Comparison of ENCODE assay signal across 9 cellular contexts in genomic region chr1:160665330-160666078, GRCh38. TPM values are rescaled to one million over a fixed set of nuclear protein-coding genes. Genes with fewer than 3 reads are reported as not detected.
DNase-seq lines count a peak whose midpoint lies in the region; ATAC-seq and TF ChIP-seq lines count a peak whose summit lies in the region.
"Had no signal": no experiment of that assay in that cellular context is flagged by ENCODE, and none has a peak within 500 bp of the region (broad histone marks: within the 10 kb centered on the region; RNA-seq: fewer than 3 reads in every experiment).

No MANE protein-coding gene starts in this region.

- TF ChIP-seq POLR2A in upper lobe of left lung (IDR thresholded peaks at IDR 0.05), result no peak

- POLR2A ChIA-PET in activated CD4-positive, alpha-beta memory T cell treated with anti-CD3 and anti-CD28 coated beads for 36 hours (lab: Charles Lee), result interaction anchor here (0.9 to 1.9 kb wide), 8 partner anchors 8 to 89 kb away, joined by 3 to 16 read pairs (median 3); partner anchors contain the start of gene SLAMF1

- intact Hi-C loops in activated naive CD4-positive, alpha-beta T cell treated with anti-CD3 and anti-CD28 coated beads for 36 hours (cut with micrococcal nuclease), result loop anchor here (1.0 to 2.0 kb wide), 4 partner anchors 8 to 191 kb away; partner anchors contain the start of gene SLAMF1
- intact Hi-C loops in activated CD4-positive, alpha-beta memory T cell treated with anti-CD3 and anti-CD28 coated beads for 36 hours (cut with micrococcal nuclease), result loop anchor here (1.0 to 2.0 kb wide), 2 partner anchors 8 to 39 kb away; no protein-coding TSS in a partner anchor

- peak; percentile 70 for DNase-seq in activated naive CD4-positive, alpha-beta T cell treated with anti-CD3 and anti-CD28 coated beads for 36 hours
- no peak for DNase-seq in activated naive CD4-positive, alpha-beta T cell treated with anti-CD3 and anti-CD28 coated beads, Interleukin-2, amount 50 U/mL, for 16 hours
- DNase-seq in activated CD4-positive, alpha-beta memory T cell treated with anti-CD3 and anti-CD28 coated beads for 36 hours, result peak; percentile 69
- no peak for DNase-seq in iPS DF 6.9 (ENCODE audit: low read depth, low spot score)
- DNase-seq in upper lobe of left lung, result peak in 1 of 2 donors; percentile 80
- no peak for DNase-seq in cerebellar cortex (ENCODE audit: low spot score)
- DNase-seq in GM20000 (ENCODE audit: low spot score), result no peak
- no peak for DNase-seq in NCI-H187 (lab: John Stamatoyannopoulos, UW)

- no peaks in the 10 kb centered on the region for H3K9me3 ChIP-seq in iPS DF 6.9 (ENCODE audit: control insufficient read depth, insufficient read depth, low read length)
- peaks cover 0 to 6% (median 0%) of the 10 kb centered on the region in 4 donors for H3K9me3 ChIP-seq in upper lobe of left lung

- H3K27ac ChIP-seq in iPS DF 6.9 (ENCODE audit: low read length), result peak overlapping the region; percentile 90
- H3K27ac ChIP-seq in upper lobe of left lung, result peak overlapping the region; percentile 70 to 88 (median 78)

- H3K27ac Mint-ChIP-seq in activated naive CD4-positive, alpha-beta T cell treated with anti-CD3 and anti-CD28 coated beads for 36 hours, result peak overlapping the region; percentile 93
- H3K27ac Mint-ChIP-seq in activated CD4-positive, alpha-beta memory T cell treated with anti-CD3 and anti-CD28 coated beads for 36 hours, result peak overlapping the region; percentile 94

- H3K4me3 Mint-ChIP-seq in activated naive CD4-positive, alpha-beta T cell treated with anti-CD3 and anti-CD28 coated beads for 36 hours, result peak overlapping the region; percentile 54
- peak overlapping the region; percentile 68 for H3K4me3 Mint-ChIP-seq in activated CD4-positive, alpha-beta memory T cell treated with anti-CD3 and anti-CD28 coated beads for 36 hours

- no CpG with 5 or more reads among the region's 6 CpGs for WGBS in iPS DF 6.9 (ENCODE audit: insufficient coverage, insufficient read length)
- 14% methylated on average over 6 of the region's 6 CpGs for WGBS in upper lobe of left lung, 2 donors

- H3K4me1 ChIP-seq in iPS DF 6.9 (ENCODE audit: control insufficient read depth, insufficient read depth, low read length) (peaks cover 2% of the 10 kb centered on the region; the same call in 1 of the 2 replicates), upper lobe of left lung (peaks cover 15 to 29% (median 21%) of the 10 kb centered on the region in 4 donors)

- TF ChIP-seq CTCF in upper lobe of left lung (IDR thresholded peaks at IDR 0.05), result peak in 1 of 6 experiments; percentile 9
- no peak for TF ChIP-seq CTCF in GM20000 (IDR thresholded peaks at IDR 0.05; ENCODE audit: extremely low read depth, missing control alignments)

- peaks cover 18% of the 10 kb centered on the region for H3K36me3 Mint-ChIP-seq in activated naive CD4-positive, alpha-beta T cell treated with anti-CD3 and anti-CD28 coated beads for 36 hours (ENCODE audit: low read depth)
- peaks cover 14% of the 10 kb centered on the region for H3K36me3 Mint-ChIP-seq in activated CD4-positive, alpha-beta memory T cell treated with anti-CD3 and anti-CD28 coated beads for 36 hours

- peaks cover 74% of the 10 kb centered on the region for H3K4me1 Mint-ChIP-seq in activated naive CD4-positive, alpha-beta T cell treated with anti-CD3 and anti-CD28 coated beads for 36 hours (ENCODE audit: low read depth)
- peaks cover 79% of the 10 kb centered on the region for H3K4me1 Mint-ChIP-seq in activated CD4-positive, alpha-beta memory T cell treated with anti-CD3 and anti-CD28 coated beads for 36 hours (ENCODE audit: low read depth)

- peak; percentile 81 to 90 (median 84) for TF ChIP-seq EP300 in upper lobe of left lung (IDR thresholded peaks at IDR 0.05)

- H3K27me3 Mint-ChIP-seq in activated naive CD4-positive, alpha-beta T cell treated with anti-CD3 and anti-CD28 coated beads for 36 hours (ENCODE audit: low read depth), result no peaks in the 10 kb centered on the region
- H3K27me3 Mint-ChIP-seq in activated CD4-positive, alpha-beta memory T cell treated with anti-CD3 and anti-CD28 coated beads for 36 hours, result no peaks in the 10 kb centered on the region

- CTCF ChIA-PET in activated naive CD4-positive, alpha-beta T cell treated with anti-CD3 and anti-CD28 coated beads for 36 hours (lab: Charles Lee), result interaction anchor here (1.1 to 1.5 kb wide), 4 partner anchors 7 to 40 kb away, joined by 3 to 8 read pairs (median 4); no protein-coding TSS in a partner anchor
- CTCF ChIA-PET in activated CD4-positive, alpha-beta memory T cell treated with anti-CD3 and anti-CD28 coated beads for 36 hours (lab: Charles Lee), result interaction anchor here (0.6 to 4.5 kb wide), 7 partner anchors 10 to 170 kb away, joined by 3 to 18 read pairs (median 4); no protein-coding TSS in a partner anchor

- peaks cover 11% of the 10 kb centered on the region for H3K9me3 Mint-ChIP-seq in activated naive CD4-positive, alpha-beta T cell treated with anti-CD3 and anti-CD28 coated beads for 36 hours
- H3K9me3 Mint-ChIP-seq in activated CD4-positive, alpha-beta memory T cell treated with anti-CD3 and anti-CD28 coated beads for 36 hours, result peaks cover 13% of the 10 kb centered on the region

- H3K36me3 ChIP-seq in iPS DF 6.9 (ENCODE audit: control insufficient read depth, insufficient read depth, low read length), result no peaks in the 10 kb centered on the region
- H3K36me3 ChIP-seq in upper lobe of left lung, result no peaks in the 10 kb centered on the region

- no peak overlapping the region for H3K4me3 ChIP-seq in iPS DF 6.9 (ENCODE audit: low read length)
- no peak overlapping the region for H3K4me3 ChIP-seq in upper lobe of left lung

- H3K27me3 ChIP-seq in iPS DF 6.9 (ENCODE audit: control insufficient read depth, insufficient read depth, low read length), result no peaks in the 10 kb centered on the region
- no peaks in the 10 kb centered on the region for H3K27me3 ChIP-seq in upper lobe of left lung

- ATAC-seq in upper lobe of left lung (ENCODE audit: low FRiP score in 2 of 2), result peak; percentile 79 to 81

RNA-seq across cellular contexts. Expression of gene SLAMF1, which starts 18.7 kb away (rescaled TPM):
- total RNA-seq in activated naive CD4-positive, alpha-beta T cell treated with anti-CD3 and anti-CD28 coated beads for 36 hours, result 100 to 1,000 TPM; 101 to 112 TPM
- 100 to 1,000 TPM; 166 TPM for total RNA-seq in activated CD4-positive, alpha-beta memory T cell treated with anti-CD3 and anti-CD28 coated beads for 36 hours
- 1 to 10 TPM in 4 of 6 donors, under 1 TPM in 2; 0.11 to 3.9 (median 1.5) TPM for total RNA-seq in upper lobe of left lung
- total RNA-seq: myocyte had no signal

RNA-seq across cellular contexts. Expression of gene CD48, which starts 46.1 kb away (rescaled TPM):
- 100 to 1,000 TPM; 338 to 340 TPM for total RNA-seq in activated naive CD4-positive, alpha-beta T cell treated with anti-CD3 and anti-CD28 coated beads for 36 hours
- total RNA-seq in activated CD4-positive, alpha-beta memory T cell treated with anti-CD3 and anti-CD28 coated beads for 36 hours, result 100 to 1,000 TPM; 190 to 194 TPM
- total RNA-seq in upper lobe of left lung, result 10 to 100 TPM in 5 of 6 donors, 1 to 10 TPM in 1; 9.4 to 32.1 (median 16.3) TPM
- total RNA-seq: myocyte had no signal

Comparison
In these comparisons a context has a peak if more than half of its experiments do, and no peak if none do; other contexts are left out.
1. DNase-seq: peak in activated naive CD4-positive, alpha-beta T cell treated with anti-CD3 and anti-CD28 coated beads for 36 hours (single experiment) and activated CD4-positive, alpha-beta memory T cell treated with anti-CD3 and anti-CD28 coated beads for 36 hours (single experiment); none in activated naive CD4-positive, alpha-beta T cell treated with anti-CD3 and anti-CD28 coated beads, Interleukin-2, amount 50 U/mL, for 16 hours (single experiment), iPS DF 6.9 (single experiment), cerebellar cortex (single experiment), GM20000 (single experiment) and NCI-H187 (0 of 2).
2. RNA of gene SLAMF1, which starts 18.7 kb away (total RNA-seq): 166 TPM in activated CD4-positive, alpha-beta memory T cell treated with anti-CD3 and anti-CD28 coated beads for 36 hours and 101 to 112 TPM in activated naive CD4-positive, alpha-beta T cell treated with anti-CD3 and anti-CD28 coated beads for 36 hours; 0.11 to 3.9 TPM in upper lobe of left lung; every median in the first group is over 10 times any median in the second.
3. RNA of gene CD48, which starts 46.1 kb away (total RNA-seq): 338 to 340 TPM in activated naive CD4-positive, alpha-beta T cell treated with anti-CD3 and anti-CD28 coated beads for 36 hours and 190 to 194 TPM in activated CD4-positive, alpha-beta memory T cell treated with anti-CD3 and anti-CD28 coated beads for 36 hours; 9.4 to 32.1 TPM in upper lobe of left lung; every median in the first group is over 4 times any median in the second.